In genomic region chr14:67943947-67944346, GRCh38 we compare ENCODE assay signal across 8 cellular contexts.
DNase-seq lines count a peak whose midpoint lies in the region; ATAC-seq and TF ChIP-seq lines count a peak whose summit lies in the region.

No MANE protein-coding gene starts in this region.

- H3K27me3 ChIP-seq in A673 (replicated peaks; ENCODE audit: insufficient read depth, low read depth, low read length, poor library complexity): no peaks in the 10 kb centered on the region

- CTCF ChIA-PET in A673 (lab: Charles Lee): interaction anchor here (0.6 to 1.2 kb wide), 8 partner anchors 9 to 873 kb away, joined by 3 to 10 read pairs (median 4); no protein-coding TSS in a partner anchor

- H3K4me1 ChIP-seq in A673 (ENCODE audit: insufficient read depth, low read length, poor library complexity, severe bottlenecking): no peaks in the 10 kb centered on the region

- intact Hi-C loops in A673 (cut with micrococcal nuclease; ENCODE audit: unreplicated experiment): loop anchor here (2.0 kb wide), 2 partner anchors 305 to 873 kb away; no protein-coding TSS in a partner anchor

- H3K36me3 ChIP-seq in A673 (ENCODE audit: insufficient read depth, low read length, poor library complexity, severe bottlenecking): no peaks in the 10 kb centered on the region

- no peak overlapping the region for H3K4me3 Mint-ChIP-seq in stimulated activated effector memory CD8-positive, alpha-beta T cell treated with anti-CD3 and anti-CD28 coated beads, Interleukin-12 subunit alpha, Interleukin-12 subunit beta, amount 100 ng/mL, for 72 hours

- DNase-seq in A673 (ENCODE audit: low spot score) (peak; percentile 86), NCI-H2029 treated with DMSO at 0.1 percent for 48 hours (lab: John Stamatoyannopoulos, UW) (peak; percentile 29), T-helper 22 cell (ENCODE audit: low read depth) (peak; percentile 16), medulla oblongata (ENCODE audit: extremely low spot score) (peak; percentile 89)
- peak; percentile 1 for DNase-seq in effector CD8-positive, alpha-beta T cell (lab: John Stamatoyannopoulos, UW)
- DNase-seq in stimulated activated effector memory CD8-positive, alpha-beta T cell treated with anti-CD3 and anti-CD28 coated beads, Interleukin-12 subunit alpha, Interleukin-12 subunit beta, amount 100 ng/mL, for 72 hours (ENCODE audit: low spot score in 2 of 2): peak; percentile 21 to 53

- no peaks in the 10 kb centered on the region for H3K36me3 Mint-ChIP-seq in stimulated activated effector memory CD8-positive, alpha-beta T cell treated with anti-CD3 and anti-CD28 coated beads, Interleukin-12 subunit alpha, Interleukin-12 subunit beta, amount 100 ng/mL, for 72 hours

- BruUV-seq in A673 (replicated peaks; lab: Mats Ljungman, UMichigan): no TSS peak

- no peak overlapping the region for H3K27ac ChIP-seq in A673 (ENCODE audit: low read depth, low read length, poor library complexity, severe bottlenecking)

- peak; percentile 43 for ATAC-seq in stimulated activated effector memory CD8-positive, alpha-beta T cell treated with anti-CD3 and anti-CD28 coated beads, Interleukin-12 subunit alpha, Interleukin-12 subunit beta, amount 100 ng/mL, for 72 hours
- no peak for ATAC-seq in GM21717 (IDR thresholded peaks at IDR 0.05; ENCODE audit: unreplicated experiment)

- H3K4me1 Mint-ChIP-seq in stimulated activated effector memory CD8-positive, alpha-beta T cell treated with anti-CD3 and anti-CD28 coated beads, Interleukin-12 subunit alpha, Interleukin-12 subunit beta, amount 100 ng/mL, for 72 hours: no peaks in the 10 kb centered on the region

- peak; percentile 85 for TF ChIP-seq CTCF in A673 (conservative IDR thresholded peaks at IDR 0.05; ENCODE audit: low read depth, low read length)
- peak; percentile 59 for TF ChIP-seq CTCF in GM12873 (IDR thresholded peaks at IDR 0.05; ENCODE audit: insufficient read depth, low read depth, low read length, missing control alignments)

- H3K9me3 Mint-ChIP-seq in stimulated activated effector memory CD8-positive, alpha-beta T cell treated with anti-CD3 and anti-CD28 coated beads, Interleukin-12 subunit alpha, Interleukin-12 subunit beta, amount 100 ng/mL, for 72 hours: no peaks in the 10 kb centered on the region

- no peak overlapping the region for H3K27ac Mint-ChIP-seq in stimulated activated effector memory CD8-positive, alpha-beta T cell treated with anti-CD3 and anti-CD28 coated beads, Interleukin-12 subunit alpha, Interleukin-12 subunit beta, amount 100 ng/mL, for 72 hours

- POLR2A ChIA-PET in A673 (lab: Charles Lee; ENCODE audit: low non-redundant PET): interaction anchor here (0.6 kb wide), 1 partner anchor 869 kb away, joined by 5 read pairs; no protein-coding TSS in a partner anchor

- H3K9me3 ChIP-seq in A673 (ENCODE audit: low read depth, low read length, poor library complexity, severe bottlenecking): no peaks in the 10 kb centered on the region

- H3K4me3 ChIP-seq in A673 (ENCODE audit: low read depth, low read length, poor library complexity, severe bottlenecking): no peak overlapping the region

Comparison
In these comparisons a context has a peak if more than half of its experiments do, and no peak if none do; other contexts are left out.
1. DNase-seq: peak in every context shown above with its lines; median percentile 89 in medulla oblongata; 86 in A673; 37 in stimulated activated effector memory CD8-positive, alpha-beta T cell treated with anti-CD3 and anti-CD28 coated beads, Interleukin-12 subunit alpha, Interleukin-12 subunit beta, amount 100 ng/mL, for 72 hours; 29 in NCI-H2029 treated with DMSO at 0.1 percent for 48 hours; 16 in T-helper 22 cell; 1 in effector CD8-positive, alpha-beta T cell.